8 cellular contexts compared by ENCODE assay signal in genomic region chr18:13823707-13824395, GRCh38. TPM values are rescaled to one million over a fixed set of nuclear protein-coding genes. Genes with fewer than 3 reads are reported as not detected.
DNase-seq lines count a peak whose midpoint lies in the region; ATAC-seq, FAIRE-seq and TF ChIP-seq lines count a peak whose summit lies in the region.

Gene MC5R, plus strand, starts transcription at chr18:13824149. Its CDS starts 1,617 bp downstream, at chr18:13825766.

- H3K27ac ChIP-seq in ACC112 (ENCODE audit: low read depth, low read length) (no peak within 1 kb of the TSS), endothelial cell of umbilical vein (ENCODE audit: insufficient read depth, low read depth, low read length) (no peak within 1 kb of the TSS)

- H3K4me3 Mint-ChIP-seq in activated CD8-positive, alpha-beta memory T cell treated with anti-CD3 and anti-CD28 coated beads, Interleukin-2, amount 10 ng/mL, durations not matched to agents 7 days and 5 days: no peak within 1 kb of the TSS

- no TSS peak for BruUV-seq in endothelial cell of umbilical vein (replicated peaks; lab: Mats Ljungman, UMichigan)

- peak; percentile 89 to 95 for TF ChIP-seq CTCF in endothelial cell of umbilical vein (IDR thresholded peaks at IDR 0.05; ENCODE audit: extremely low read depth in 1 of 2, insufficient read depth in 1 of 2, low read depth in 1 of 2, low read length in 2 of 2)

- no peaks in the 10 kb centered on the region for H3K79me2 ChIP-seq in ACC112 (ENCODE audit: control insufficient read depth, insufficient read depth, low read length, unreplicated experiment)
- H3K79me2 ChIP-seq in endothelial cell of umbilical vein (ENCODE audit: control insufficient read depth, insufficient read depth, low read length): no peaks in the 10 kb centered on the region

- H3K9me3 ChIP-seq in endothelial cell of umbilical vein (replicated peaks; ENCODE audit: control insufficient read depth, insufficient read depth, low read length) (no peaks in the 10 kb centered on the region), mucosa of stomach (ENCODE audit: control insufficient read depth, low read length) (no peaks in the 10 kb centered on the region)

- H3K9ac ChIP-seq in endothelial cell of umbilical vein (replicated peaks; ENCODE audit: extremely low read depth, insufficient read depth, low read length) (no peak within 1 kb of the TSS), mucosa of stomach (ENCODE audit: low read length) (peak within 1 kb of the TSS; percentile 5)

- ATAC-seq in GM18511 (IDR thresholded peaks at IDR 0.05; ENCODE audit: unreplicated experiment): peak; percentile 93
- ATAC-seq in HG03039 (IDR thresholded peaks at IDR 0.05; ENCODE audit: unreplicated experiment): peak; percentile 85
- peak; percentile 97 for ATAC-seq in activated CD8-positive, alpha-beta memory T cell treated with anti-CD3 and anti-CD28 coated beads, Interleukin-2, amount 10 ng/mL, durations not matched to agents 7 days and 5 days

- no peak for TF ChIP-seq POLR2A in endothelial cell of umbilical vein (IDR thresholded peaks at IDR 0.05; ENCODE audit: low read depth, low read length)

- peaks cover 30% of the 10 kb centered on the region for H3K27me3 Mint-ChIP-seq in activated CD8-positive, alpha-beta memory T cell treated with anti-CD3 and anti-CD28 coated beads, Interleukin-2, amount 10 ng/mL, durations not matched to agents 7 days and 5 days

- dilution Hi-C loops in endothelial cell of umbilical vein (cut with MboI; ENCODE audit: extremely low pct_ligation_motif_present, low sequenced_read_pairs): no loop called here

- POLR2A ChIA-PET in endothelial cell of umbilical vein (lab: Charles Lee): no interaction called here

- intact Hi-C loops in endothelial cell of umbilical vein (cut with micrococcal nuclease): loop anchor here (1.0 to 5.0 kb wide), 2 partner anchors 262 to 573 kb away; no protein-coding TSS in a partner anchor

- H2AFZ ChIP-seq in ACC112 (ENCODE audit: low read length, unreplicated experiment) (no peak within 1 kb of the TSS), endothelial cell of umbilical vein (ENCODE audit: low read depth, low read length) (peak within 1 kb of the TSS; percentile 39)

- no peak within 1 kb of the TSS for H3K27ac Mint-ChIP-seq in activated CD8-positive, alpha-beta memory T cell treated with anti-CD3 and anti-CD28 coated beads, Interleukin-2, amount 10 ng/mL, durations not matched to agents 7 days and 5 days

- H3K9me3 Mint-ChIP-seq in activated CD8-positive, alpha-beta memory T cell treated with anti-CD3 and anti-CD28 coated beads, Interleukin-2, amount 10 ng/mL, durations not matched to agents 7 days and 5 days (ENCODE audit: low read depth): no peaks in the 10 kb centered on the region

- CTCF ChIA-PET in activated CD8-positive, alpha-beta memory T cell treated with anti-CD3 and anti-CD28 coated beads, Interleukin-2, amount 10 ng/mL, durations not matched to agents 7 days and 5 days (lab: Charles Lee): interaction anchor here (0.6 to 1.8 kb wide), 11 partner anchors 9 to 357 kb away, joined by 3 to 15 read pairs (median 3); no protein-coding TSS in a partner anchor
- CTCF ChIA-PET in endothelial cell of umbilical vein (lab: Charles Lee): interaction anchor here (0.6 to 1.8 kb wide), 7 partner anchors 9 to 262 kb away, joined by 3 to 17 read pairs (median 4); no protein-coding TSS in a partner anchor

- peak within 1 kb of the TSS; percentile 46 for H3K4me2 ChIP-seq in endothelial cell of umbilical vein (ENCODE audit: insufficient read depth, low read length)

- H3K27me3 ChIP-seq in ACC112 (ENCODE audit: insufficient read depth, low read length) (peaks cover 71% of the 10 kb centered on the region), endothelial cell of umbilical vein (ENCODE audit: control insufficient read depth in 2 of 2, insufficient read depth in 2 of 2, low read length in 2 of 2) (peaks cover 4 to 5% of the 10 kb centered on the region in 2 experiments), mucosa of stomach (ENCODE audit: control insufficient read depth, insufficient read depth, low read length) (peaks cover 16% of the 10 kb centered on the region)

- no peaks in the 10 kb centered on the region for H4K20me1 ChIP-seq in endothelial cell of umbilical vein (replicated peaks; ENCODE audit: control insufficient read depth, extremely low read depth, insufficient read depth, low read length)

- no peaks in the 10 kb centered on the region for H3K36me3 Mint-ChIP-seq in activated CD8-positive, alpha-beta memory T cell treated with anti-CD3 and anti-CD28 coated beads, Interleukin-2, amount 10 ng/mL, durations not matched to agents 7 days and 5 days

- FAIRE-seq in endothelial cell of umbilical vein (lab: Jason Lieb, UNC): peak; percentile 4

- H3K4me1 Mint-ChIP-seq in activated CD8-positive, alpha-beta memory T cell treated with anti-CD3 and anti-CD28 coated beads, Interleukin-2, amount 10 ng/mL, durations not matched to agents 7 days and 5 days: peaks cover 6% of the 10 kb centered on the region

- H3K36me3 ChIP-seq in ACC112 (ENCODE audit: insufficient read depth, low read length) (no peaks in the 10 kb centered on the region), endothelial cell of umbilical vein (ENCODE audit: control insufficient read depth in 2 of 2, extremely low read depth in 1 of 2, insufficient read depth in 2 of 2, low read length in 2 of 2) (no peaks in the 10 kb centered on the region), mucosa of stomach (ENCODE audit: control insufficient read depth, insufficient read depth, low read length) (no peaks in the 10 kb centered on the region)

- DNase-seq in NCI-H69 (lab: John Stamatoyannopoulos, UW) (peak; percentile 78), endothelial cell of umbilical vein (ENCODE audit: low read depth, low spot score) (peak; percentile 53)
- peak; percentile 76 for DNase-seq in activated CD8-positive, alpha-beta memory T cell treated with anti-CD3 and anti-CD28 coated beads, Interleukin-2, amount 10 ng/mL, durations not matched to agents 7 days and 5 days
- peak; percentile 85 for DNase-seq in stimulated activated CD8-positive, alpha-beta memory T cell treated with anti-CD3 and anti-CD28 coated beads, Interleukin-4, amount 100 ng/mL, for 48 hours

- H3K4me3 ChIP-seq in ACC112 (ENCODE audit: low read depth, low read length): peak within 1 kb of the TSS; percentile 72
- H3K4me3 ChIP-seq in endothelial cell of umbilical vein (replicated peaks in 1 of 3; ENCODE audit: insufficient read depth in 1 of 3, low read depth in 1 of 3, low read length in 3 of 3): peak within 1 kb of the TSS in 1 of 3 experiments; percentile 18
- H3K4me3 ChIP-seq in mucosa of stomach (ENCODE audit: low read length): no peak within 1 kb of the TSS

- no peaks in the 10 kb centered on the region for H3K9me1 ChIP-seq in endothelial cell of umbilical vein (replicated peaks; ENCODE audit: control insufficient read depth, extremely low read depth, insufficient read depth, low read length)

- H3K4me1 ChIP-seq in ACC112 (ENCODE audit: control insufficient read depth, insufficient read depth, low read length, unreplicated experiment): no peaks in the 10 kb centered on the region
- no peaks in the 10 kb centered on the region for H3K4me1 ChIP-seq in endothelial cell of umbilical vein (ENCODE audit: control insufficient read depth, extremely low read depth, insufficient read depth, low read length)
- peaks cover 5% of the 10 kb centered on the region for H3K4me1 ChIP-seq in mucosa of stomach (ENCODE audit: control insufficient read depth, insufficient read depth, low read length)

TF ChIP-seq in endothelial cell of umbilical vein, 7 proteins besides CTCF, POLR2A, EP300 and RAD21:
- TF ChIP-seq FOS (IDR thresholded peaks at IDR 0.05; ENCODE audit: borderline replicate concordance, insufficient read depth, low read length) (no peak), EZH2 (IDR thresholded peaks at IDR 0.05; ENCODE audit: borderline replicate concordance, low read depth, low read length, severe bottlenecking) (no peak), GATA2 (IDR thresholded peaks at IDR 0.05; ENCODE audit: insufficient read depth, insufficient read length, low read depth, low read length) (no peak), JUN (IDR thresholded peaks at IDR 0.05; ENCODE audit: borderline replicate concordance, insufficient read depth, insufficient read length, low read depth) (no peak), POLR2AphosphoS5 (IDR thresholded peaks at IDR 0.05; ENCODE audit: insufficient read depth, low read depth, low read length) (no peak), MYC (IDR thresholded peaks at IDR 0.05; ENCODE audit: low read depth, low read length) (no peak), MAX (IDR thresholded peaks at IDR 0.05; ENCODE audit: insufficient read depth, insufficient read length) (no peak)

RNA-seq across cellular contexts. Expression of gene MC5R, which starts in this region (rescaled TPM):
- under 1 TPM in 1 of 2 experiments, not detected in 1; 0.12 TPM for total RNA-seq in activated CD8-positive, alpha-beta memory T cell treated with anti-CD3 and anti-CD28 coated beads, Interleukin-2, amount 10 ng/mL, durations not matched to agents 7 days and 5 days
- total RNA-seq in endothelial cell of umbilical vein: not detected in 2 replicates
- not detected in 2 replicates for polyA plus RNA-seq in endothelial cell of umbilical vein
- polyA plus RNA-seq in endothelial cell of umbilical vein (2011; cell fraction: cytosol; rRNA removed): not detected in 2 replicates
- polyA plus RNA-seq in endothelial cell of umbilical vein (2011; cell fraction: nucleus; rRNA removed): not detected in 2 replicates
- not detected in 2 replicates for polyA plus RNA-seq in endothelial cell of umbilical vein (2012)
- polyA minus RNA-seq in endothelial cell of umbilical vein: not detected in 2 replicates
- not detected for polyA minus RNA-seq in endothelial cell of umbilical vein (2011; cell fraction: cytosol; rRNA and poly(A)+ RNA removed)
- not detected in 2 replicates for polyA minus RNA-seq in endothelial cell of umbilical vein (2011; cell fraction: nucleus; rRNA and poly(A)+ RNA removed)

Comparison
In these comparisons a context has a peak if more than half of its experiments do, and no peak if none do; other contexts are left out.
1. Peak in DNase-seq and ATAC-seq in activated CD8-positive, alpha-beta memory T cell treated with anti-CD3 and anti-CD28 coated beads, Interleukin-2, amount 10 ng/mL, durations not matched to agents 7 days and 5 days; RNA of the gene not detected or under 1 TPM.
2. Peak in DNase-seq and H3K4me2 ChIP-seq in endothelial cell of umbilical vein; RNA of the gene not detected or under 1 TPM.